8 cellular contexts compared by ENCODE assay signal in genomic region chr6:134822920-134823430, GRCh38.
A peak's percentile ranks its signal among the peaks of the same experiment; 100 is the strongest.
DNase-seq lines count a peak whose midpoint lies in the region; ATAC-seq and TF ChIP-seq lines count a peak whose summit lies in the region.

No MANE protein-coding gene starts in this region.

- H3K9me3 Mint-ChIP-seq in activated CD8-positive, alpha-beta T cell treated with anti-CD3 and anti-CD28 coated beads, Interleukin-2, amount 10 ng/mL, durations not matched to agents 7 days and 5 days (ENCODE audit: insufficient read depth): no peaks in the 10 kb centered on the region

- no peaks in the 10 kb centered on the region for H3K79me2 ChIP-seq in neural cell (replicated peaks; ENCODE audit: insufficient read depth, low read length)

- H3K9ac ChIP-seq in neural cell (ENCODE audit: low read length): no peak overlapping the region

- no peaks in the 10 kb centered on the region for H3K9me3 ChIP-seq in neural cell (ENCODE audit: low read length)

- no peak overlapping the region for H3K27ac ChIP-seq in neural cell (ENCODE audit: low read length)

- no peak overlapping the region for H3K4me3 Mint-ChIP-seq in activated CD8-positive, alpha-beta T cell treated with anti-CD3 and anti-CD28 coated beads, Interleukin-2, amount 10 ng/mL, durations not matched to agents 7 days and 5 days

- peak; percentile 85 for ATAC-seq in GM19438 (IDR thresholded peaks at IDR 0.05; ENCODE audit: low read depth, unreplicated experiment)
- ATAC-seq in HG03521 (IDR thresholded peaks at IDR 0.05; ENCODE audit: unreplicated experiment): peak; percentile 60
- ATAC-seq in activated CD8-positive, alpha-beta T cell treated with anti-CD3 and anti-CD28 coated beads, Interleukin-2, amount 10 ng/mL, durations not matched to agents 7 days and 5 days: peak; percentile 90

- no peak overlapping the region for H3K4me2 ChIP-seq in neural cell (ENCODE audit: low read length)

- no peaks in the 10 kb centered on the region for H3K36me3 Mint-ChIP-seq in activated CD8-positive, alpha-beta T cell treated with anti-CD3 and anti-CD28 coated beads, Interleukin-2, amount 10 ng/mL, durations not matched to agents 7 days and 5 days (ENCODE audit: low read depth)

- H3K4me1 Mint-ChIP-seq in activated CD8-positive, alpha-beta T cell treated with anti-CD3 and anti-CD28 coated beads, Interleukin-2, amount 10 ng/mL, durations not matched to agents 7 days and 5 days (ENCODE audit: low read depth): no peaks in the 10 kb centered on the region

- no peaks in the 10 kb centered on the region for H3K36me3 ChIP-seq in neural cell (ENCODE audit: insufficient read depth, low read length)

- no peak overlapping the region for H3K27ac Mint-ChIP-seq in activated CD8-positive, alpha-beta T cell treated with anti-CD3 and anti-CD28 coated beads, Interleukin-2, amount 10 ng/mL, durations not matched to agents 7 days and 5 days

- peak; percentile 89 for TF ChIP-seq RAD21 in neural cell (conservative IDR thresholded peaks at IDR 0.05)

- H3K27me3 Mint-ChIP-seq in activated CD8-positive, alpha-beta T cell treated with anti-CD3 and anti-CD28 coated beads, Interleukin-2, amount 10 ng/mL, durations not matched to agents 7 days and 5 days (ENCODE audit: low read depth): peaks cover 6% of the 10 kb centered on the region

- no peaks in the 10 kb centered on the region for H4K20me1 ChIP-seq in neural cell (ENCODE audit: insufficient read depth)

- no peaks in the 10 kb centered on the region for H3F3A ChIP-seq in neural cell (ENCODE audit: insufficient read depth, low read length, poor library complexity, severe bottlenecking)

- no peak for TF ChIP-seq EP300 in neural cell (conservative IDR thresholded peaks at IDR 0.05; ENCODE audit: poor library complexity, severe bottlenecking)

- DNase-seq in Caki2 (ENCODE audit: low read depth) (peak; percentile 59), NCI-H526 (lab: John Stamatoyannopoulos, UW) (peak; percentile 46 to 90), fibroblast of the aortic adventitia (ENCODE audit: low read depth) (peak; percentile 96), T-helper 9 cell (no peak)
- DNase-seq in activated CD8-positive, alpha-beta T cell treated with anti-CD3 and anti-CD28 coated beads, Interleukin-2, amount 10 ng/mL, durations not matched to agents 7 days and 5 days: peak; percentile 45

- POLR2A ChIA-PET in activated CD8-positive, alpha-beta T cell treated with anti-CD3 and anti-CD28 coated beads, Interleukin-2, amount 10 ng/mL, durations not matched to agents 7 days and 5 days (lab: Charles Lee): interaction anchor here (1.1 kb wide), 1 partner anchor 199 kb away, joined by 3 read pairs; no protein-coding TSS in a partner anchor

- TF ChIP-seq CTCF in fibroblast of the aortic adventitia (IDR thresholded peaks at IDR 0.05; ENCODE audit: insufficient read depth, low read length) (peak; percentile 92), neural cell (IDR thresholded peaks at IDR 0.05; ENCODE audit: poor library complexity, severe bottlenecking) (peak; percentile 89)

- H3K9me2 ChIP-seq in neural cell (ENCODE audit: insufficient read depth, low read length): no peaks in the 10 kb centered on the region

- no peak overlapping the region for H2AFZ ChIP-seq in neural cell (ENCODE audit: low read depth, low read length)

- no peaks in the 10 kb centered on the region for H3K27me3 ChIP-seq in neural cell (ENCODE audit: insufficient read depth, low read depth, low read length)

- in situ Hi-C loops in Caki2 (cut with HindIII; ENCODE audit: low pct_unique_long_range_greater_than_20kb, low sequenced_read_pairs): no loop called here

- CTCF ChIA-PET in activated CD8-positive, alpha-beta T cell treated with anti-CD3 and anti-CD28 coated beads, Interleukin-2, amount 10 ng/mL, durations not matched to agents 7 days and 5 days (lab: Charles Lee): interaction anchor here (0.6 to 5.7 kb wide), 17 partner anchors 8 to 901 kb away, joined by 3 to 43 read pairs (median 4); no protein-coding TSS in a partner anchor

- H3K4me3 ChIP-seq in fibroblast of the aortic adventitia (ENCODE audit: low read depth, low read length) (no peak overlapping the region), neural cell (ENCODE audit: low read length) (no peak overlapping the region)

TF ChIP-seq in neural cell, 6 proteins besides CTCF, POLR2A, EP300 and RAD21:
- TF ChIP-seq SMC3 (conservative IDR thresholded peaks at IDR 0.05; ENCODE audit: poor library complexity): peak; percentile 91
- TF ChIP-seq REST (IDR thresholded peaks at IDR 0.05; ENCODE audit: borderline replicate concordance): no peak
